10 cellular contexts compared by ENCODE assay signal in genomic region chr1:158407092-158407491, GRCh38. TPM values are rescaled to one million over a fixed set of nuclear protein-coding genes. Genes with fewer than 3 reads are reported as not detected.
"Had no signal": no experiment of that assay in that cellular context is flagged by ENCODE, and none has a peak within 500 bp of the region (broad histone marks: within the 10 kb centered on the region; RNA-seq: fewer than 3 reads in every experiment).

No MANE protein-coding gene starts in this region.

- H3K4me1 Mint-ChIP-seq: IgD-negative memory B cell had no signal

- H3K36me3 Mint-ChIP-seq: IgD-negative memory B cell had no signal

- H3K9me3 Mint-ChIP-seq: IgD-negative memory B cell had no signal

- H3K4me2 ChIP-seq: KMS-11 had no signal

- DNase-seq: IMR-90, KBM-7, KG1 had no signal

- H3K4me3 Mint-ChIP-seq: IgD-negative memory B cell had no signal

- H3K27me3 Mint-ChIP-seq: IgD-negative memory B cell had no signal

- H3K27ac Mint-ChIP-seq: IgD-negative memory B cell had no signal

- H3K27ac ChIP-seq: HL-60, KMS-11 had no signal

- ATAC-seq: HepG2, K562 had no signal

- H3K4me3 ChIP-seq: K562 had no signal

- H3K9ac ChIP-seq: KMS-11 had no signal

RNA-seq across cellular contexts. Expression of gene OR10T2, which starts 7.8 kb away (rescaled TPM):
- total RNA-seq: HepG2, HT-29, HT1080, IMR-90, K562 had no signal
- polyA plus RNA-seq: HepG2, IgD-negative memory B cell, IMR-90, K562 had no signal

RNA-seq across cellular contexts. Expression of gene OR10K2, which starts 18.9 kb away (rescaled TPM):
- total RNA-seq: HepG2, HT-29, HT1080, IMR-90, K562 had no signal
- polyA plus RNA-seq: HepG2, IgD-negative memory B cell, IMR-90, K562 had no signal

RNA-seq across cellular contexts. Expression of gene CD1E, which starts 53.4 kb away (rescaled TPM):
- total RNA-seq: HepG2, HT-29, HT1080, IMR-90, K562 had no signal
- polyA plus RNA-seq: HepG2, IgD-negative memory B cell, IMR-90, K562 had no signal

RNA-seq across cellular contexts. Expression of gene OR10K1, which starts 54.5 kb away (rescaled TPM):
- total RNA-seq: HepG2, HT-29, HT1080, IMR-90, K562 had no signal
- polyA plus RNA-seq: HepG2, IgD-negative memory B cell, IMR-90, K562 had no signal
